In the genomic region with DNA sequence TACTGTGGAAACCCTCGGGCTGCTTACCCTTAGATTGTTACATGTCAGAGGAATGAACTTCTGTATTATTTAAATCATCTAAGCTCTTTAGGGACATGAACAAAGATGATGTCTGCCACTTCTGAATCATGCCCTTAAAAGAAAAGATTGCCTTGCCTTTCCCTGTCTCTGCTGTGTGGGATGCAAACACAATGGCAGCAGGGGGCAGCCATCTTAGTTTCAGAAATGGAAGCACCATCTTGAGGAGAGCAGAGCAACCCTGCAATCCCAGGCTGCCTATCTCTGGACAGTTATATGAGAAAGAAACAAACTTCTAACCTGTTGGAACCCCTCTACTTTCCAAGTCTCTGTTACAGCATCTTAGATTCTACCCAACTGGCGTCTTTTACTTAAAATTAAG, we compare ENCODE assay signal across 21 cellular contexts. TPM values are rescaled to one million over a fixed set of nuclear protein-coding genes. Genes with fewer than 3 reads are reported as not detected.
A peak's percentile ranks its signal among the peaks of the same experiment; 100 is the strongest.
DNase-seq lines count a peak whose midpoint lies in the region; ATAC-seq and TF ChIP-seq lines count a peak whose summit lies in the region.
"Had no signal": no experiment of that assay in that cellular context is flagged by ENCODE, and none has a peak within 500 bp of the region (broad histone marks: within the 10 kb centered on the region; RNA-seq: fewer than 3 reads in every experiment).

No MANE protein-coding gene starts in this region.

- H3K36me3 ChIP-seq in GM23338 (ENCODE audit: insufficient read depth) (no peaks in the 10 kb centered on the region), Karpas-422 (ENCODE audit: insufficient read depth, low read length) (no peaks in the 10 kb centered on the region), Panc1 (ENCODE audit: control insufficient read depth, insufficient read depth, low read length) (no peaks in the 10 kb centered on the region), neuronal stem cell (replicated peaks in 1 of 2; ENCODE audit: control insufficient read depth in 2 of 2, insufficient read depth in 2 of 2, low read length in 2 of 2) (no peaks in the 10 kb centered on the region)
- H3K36me3 ChIP-seq: BLaER1 treated with 17β-estradiol and CSF1 and Interleukin-3, amounts not matched to agents 10 nM and 100 nM had no signal

- no peak overlapping the region for H3K4me2 ChIP-seq in GM23338
- no peak overlapping the region for H3K4me2 ChIP-seq in Karpas-422 (ENCODE audit: low read depth, low read length, poor library complexity, severe bottlenecking)
- H3K4me2 ChIP-seq in neuronal stem cell (ENCODE audit: insufficient read depth, low read length, poor library complexity, severe bottlenecking) = no peak overlapping the region
- H3K4me2 ChIP-seq: BLaER1 treated with 17β-estradiol and CSF1 and Interleukin-3, amounts not matched to agents 10 nM and 100 nM had no signal

- POLR2A ChIA-PET in Panc1 (lab: Charles Lee) (no interaction called here), RWPE1 (lab: Yijun Ruan, JAX; ENCODE audit: low non-redundant PET) (no interaction called here)

- H3K9me2 ChIP-seq in GM23338 (ENCODE audit: insufficient read depth) (peaks cover 5% of the 10 kb centered on the region; the same call in 1 of the 2 replicates), Karpas-422 (replicated peaks; ENCODE audit: insufficient read depth, low read length) (no peaks in the 10 kb centered on the region)

- WGBS in neuronal stem cell (ENCODE audit: extremely low coverage in 2 of 2, insufficient read length in 2 of 2, insufficient replicate concordance in 1 of 2), 2 donors = no CpG with 5 or more reads among the region's 2 CpGs

- H3K27ac Mint-ChIP-seq in GM23338 = no peak overlapping the region
- H3K27ac Mint-ChIP-seq: B cell; CD8-positive, alpha-beta T cell; HFFc6 had no signal

- intact Hi-C loops in Panc1 (cut with micrococcal nuclease; ENCODE audit: unreplicated experiment) = no loop called here

- no peak overlapping the region for H3K9ac ChIP-seq in Karpas-422 (ENCODE audit: low read length)
- no peak overlapping the region for H3K9ac ChIP-seq in neuronal stem cell (ENCODE audit: low read depth, low read length, poor library complexity)
- H3K9ac ChIP-seq: BLaER1 treated with 17β-estradiol and CSF1 and Interleukin-3, amounts not matched to agents 10 nM and 100 nM; GM23248 had no signal

- H4K20me1 ChIP-seq in GM23338 (replicated peaks; ENCODE audit: insufficient read depth) (no peaks in the 10 kb centered on the region), Karpas-422 (ENCODE audit: insufficient read depth, low read depth, low read length) (no peaks in the 10 kb centered on the region)
- H4K20me1 ChIP-seq: BLaER1 treated with 17β-estradiol and CSF1 and Interleukin-3, amounts not matched to agents 10 nM and 100 nM had no signal

- H3K9me3 ChIP-seq in Karpas-422 (ENCODE audit: low read length) (no peaks in the 10 kb centered on the region), Panc1 (ENCODE audit: control insufficient read depth, insufficient read depth, low read depth, low read length) (no peaks in the 10 kb centered on the region), neuronal stem cell (replicated peaks in 1 of 2; ENCODE audit: control insufficient read depth in 2 of 2, insufficient read depth in 1 of 2, low read depth in 1 of 2, low read length in 2 of 2) (peaks cover 0 to 10% of the 10 kb centered on the region in 2 donors)

- H3K27me3 ChIP-seq in GM23338 (ENCODE audit: insufficient read depth) (no peaks in the 10 kb centered on the region), Karpas-422 (ENCODE audit: low read length) (no peaks in the 10 kb centered on the region), Panc1 (ENCODE audit: control insufficient read depth, insufficient read depth, low read length) (peaks cover 35% of the 10 kb centered on the region), neuronal stem cell (ENCODE audit: control insufficient read depth in 3 of 3, insufficient read depth in 3 of 3, low read depth in 1 of 3, low read length in 3 of 3) (peaks cover 0 to 12% (median 0%) of the 10 kb centered on the region in 3 experiments)
- H3K27me3 ChIP-seq: BLaER1 treated with 17β-estradiol and CSF1 and Interleukin-3, amounts not matched to agents 10 nM and 100 nM had no signal

- H4K91ac ChIP-seq in neuronal stem cell (ENCODE audit: low read depth, low read length, poor library complexity) = no peak overlapping the region

- no peaks in the 10 kb centered on the region for H3K79me2 ChIP-seq in GM23338 (replicated peaks; ENCODE audit: insufficient read depth)
- no peaks in the 10 kb centered on the region for H3K79me2 ChIP-seq in Karpas-422 (ENCODE audit: low read length)

- TF ChIP-seq CTCF in GM23338 (conservative IDR thresholded peaks at IDR 0.05; ENCODE audit: low read depth in 2 of 2) (no peak), Panc1 (IDR thresholded peaks at IDR 0.05) (peak; percentile 9; the same call in 1 of the 2 replicates), RWPE1 (conservative IDR thresholded peaks at IDR 0.05; ENCODE audit: low read depth) (no peak)

- H3K4me1 ChIP-seq in GM23338 (ENCODE audit: insufficient read depth) (peaks cover 8% of the 10 kb centered on the region), Karpas-422 (ENCODE audit: low read length) (no peaks in the 10 kb centered on the region), Panc1 (ENCODE audit: control insufficient read depth, insufficient read depth, low read length) (no peaks in the 10 kb centered on the region), neuronal stem cell (ENCODE audit: control insufficient read depth in 2 of 2, insufficient read depth in 1 of 2, low read depth in 1 of 2, low read length in 2 of 2) (no peaks in the 10 kb centered on the region)

- no peaks in the 10 kb centered on the region for H3K36me3 Mint-ChIP-seq in GM23338 (ENCODE audit: low read depth)
- H3K36me3 Mint-ChIP-seq: CD8-positive, alpha-beta T cell had no signal

- H3K27ac ChIP-seq in GM23338 (ENCODE audit: low read depth) (no peak overlapping the region), Karpas-422 (ENCODE audit: low read length) (no peak overlapping the region), Panc1 (ENCODE audit: low read length) (no peak overlapping the region), neuronal stem cell (replicated peaks; ENCODE audit: low read length) (no peak overlapping the region), RWPE1 (no peak overlapping the region)
- H3K27ac ChIP-seq: BLaER1 treated with 17β-estradiol and CSF1 and Interleukin-3, amounts not matched to agents 10 nM and 100 nM; GM23248; HL-60 had no signal

- no peaks in the 10 kb centered on the region for H3K79me1 ChIP-seq in neuronal stem cell (ENCODE audit: low read depth, low read length)

- H2AFZ ChIP-seq in GM23338 (0 out of 2 replicates have a peak overlapping the region, but pooled peaks have one; percentile 9), Karpas-422 (ENCODE audit: low read length) (0 out of 2 replicates have a peak overlapping the region, but pooled peaks have one; percentile 32), neuronal stem cell (ENCODE audit: low read length) (peak overlapping the region; percentile 85)
- H2AFZ ChIP-seq: GM23248 had no signal

- CTCF ChIA-PET in Panc1 (lab: Charles Lee) = no interaction called here
- CTCF ChIA-PET in RWPE1 (lab: Yijun Ruan, JAX) = no interaction called here

- no peak for ATAC-seq in GM23338
- no peak for ATAC-seq in Panc1
- no peak for ATAC-seq in GM18867 (IDR thresholded peaks at IDR 0.05; ENCODE audit: unreplicated experiment)
- ATAC-seq: CD8-positive, alpha-beta T cell; HCT116 had no signal

- peaks cover 9% of the 10 kb centered on the region for H3K4me1 Mint-ChIP-seq in GM23338
- H3K4me1 Mint-ChIP-seq: B cell had no signal

- H2BK12ac ChIP-seq in neuronal stem cell (ENCODE audit: low read length) = no peak overlapping the region

- no peak overlapping the region for H3K4me3 Mint-ChIP-seq in GM23338
- H3K4me3 Mint-ChIP-seq: B cell; CD8-positive, alpha-beta T cell; HFFc6 had no signal

- no peak overlapping the region for H2AK5ac ChIP-seq in neuronal stem cell (ENCODE audit: low read depth, low read length)

- H4K8ac ChIP-seq in neuronal stem cell (ENCODE audit: low read depth, low read length) = no peak overlapping the region

- no peak overlapping the region for H2BK5ac ChIP-seq in neuronal stem cell (ENCODE audit: low read length)

- no peaks in the 10 kb centered on the region for H3F3A ChIP-seq in GM23338 (replicated peaks; ENCODE audit: low read depth)

- no peak overlapping the region for H2BK120ac ChIP-seq in neuronal stem cell (ENCODE audit: low read depth, low read length)

- no TSS peak for BruUV-seq in Panc1 (replicated peaks; lab: Mats Ljungman, UMichigan)

- DNase-seq in GM23338 (ENCODE audit: low spot score) (no peak), Karpas-422 (no peak), Panc1 (ENCODE audit: low read depth, low spot score) (no peak), neuronal stem cell (ENCODE audit: low spot score) (no peak), RWPE1 (ENCODE audit: low spot score) (no peak)
- DNase-seq: Calu3; CD8-positive, alpha-beta T cell; DMS 273 treated with DMSO at 0.1 percent for 48 hours; DMS53; DND-41; EL; GM23248; H7; HFFc6; IMR-90 had no signal

- no peak overlapping the region for H3K23ac ChIP-seq in neuronal stem cell (ENCODE audit: low read depth, low read length, poor library complexity)

- no peaks in the 10 kb centered on the region for H3K27me3 Mint-ChIP-seq in GM23338 (ENCODE audit: insufficient read depth, low read depth, poor library complexity)

- H3K4ac ChIP-seq in neuronal stem cell (ENCODE audit: low read length) = no peak overlapping the region

- H3K4me3 ChIP-seq in GM23338 = no peak overlapping the region
- no peak overlapping the region for H3K4me3 ChIP-seq in Karpas-422 (ENCODE audit: low read length)
- H3K4me3 ChIP-seq in Panc1 (ENCODE audit: low read depth in 2 of 2, low read length in 2 of 2) = no peak overlapping the region
- no peak overlapping the region for H3K4me3 ChIP-seq in neuronal stem cell (ENCODE audit: low read length in 2 of 2)
- H3K4me3 ChIP-seq: BLaER1 treated with 17β-estradiol and CSF1 and Interleukin-3, amounts not matched to agents 10 nM and 100 nM; GM23248 had no signal

- in situ Hi-C loops in Panc1 (cut with HindIII; ENCODE audit: low pct_unique_long_range_greater_than_20kb, low sequenced_read_pairs) = no loop called here

- H3K18ac ChIP-seq in neuronal stem cell (ENCODE audit: low read length) = no peak overlapping the region

- no peak overlapping the region for H3K14ac ChIP-seq in neuronal stem cell (ENCODE audit: low read length)

- no peaks in the 10 kb centered on the region for H3K9me3 Mint-ChIP-seq in GM23338
- H3K9me3 Mint-ChIP-seq: CD8-positive, alpha-beta T cell; HFFc6 had no signal

- H2BK15ac ChIP-seq in neuronal stem cell (ENCODE audit: low read length) = no peak overlapping the region

TF ChIP-seq in GM23338, 12 proteins besides CTCF, POLR2A, EP300 and RAD21 (continues in another document):
- no peak for TF ChIP-seq POLR2AphosphoS5 (IDR thresholded peaks at IDR 0.05; ENCODE audit: low read depth)
- no peak for TF ChIP-seq ZNF114 (CRISPR knock-in tag; IDR thresholded peaks at IDR 0.05)
- no peak for TF ChIP-seq CREB1 (CRISPR knock-in tag; IDR thresholded peaks at IDR 0.05; ENCODE audit: low read depth)

RNA-seq across cellular contexts. Expression of gene HLF, which starts 16.7 kb away (rescaled TPM):
- total RNA-seq in GM23338 (2014; rRNA removed; shearing (Covaris generic)) = 0.28 and 0.35 TPM in 2 replicates
- polyA plus RNA-seq in GM23338 (2016; fragmentation: Nextera tagmentation; extraction: Ambion mirVana) = 0.07 TPM in 1 of 2 replicates, not detected in the other
- not detected in 2 replicates for total RNA-seq in Karpas-422 (2014; rRNA removed; shearing (Covaris generic); ENCODE audit: low replicate concordance)
- total RNA-seq in Panc1 (2021; ENCODE audit: unreplicated experiment) = 0.13 TPM
- polyA plus RNA-seq in Panc1 (2012; ENCODE audit: insufficient read length) = not detected
- 0.10 TPM for polyA plus RNA-seq in neuronal stem cell (2013, experiment 1 of 2)
- 0.11 TPM for polyA plus RNA-seq in neuronal stem cell (2013, experiment 2 of 2)
- total RNA-seq: A172, B cell, GM23248, HFFc6 had no signal
- polyA plus RNA-seq: IMR-90 had no signal

Comparison
In these comparisons a context has a peak if more than half of its experiments do, and no peak if none do; other contexts are left out.
1. H2AFZ ChIP-seq: peak in every context shown above with its lines; median percentile 85 in neuronal stem cell; 32 in Karpas-422; 9 in GM23338.